8 cellular contexts compared by ENCODE assay signal in the genomic region with DNA sequence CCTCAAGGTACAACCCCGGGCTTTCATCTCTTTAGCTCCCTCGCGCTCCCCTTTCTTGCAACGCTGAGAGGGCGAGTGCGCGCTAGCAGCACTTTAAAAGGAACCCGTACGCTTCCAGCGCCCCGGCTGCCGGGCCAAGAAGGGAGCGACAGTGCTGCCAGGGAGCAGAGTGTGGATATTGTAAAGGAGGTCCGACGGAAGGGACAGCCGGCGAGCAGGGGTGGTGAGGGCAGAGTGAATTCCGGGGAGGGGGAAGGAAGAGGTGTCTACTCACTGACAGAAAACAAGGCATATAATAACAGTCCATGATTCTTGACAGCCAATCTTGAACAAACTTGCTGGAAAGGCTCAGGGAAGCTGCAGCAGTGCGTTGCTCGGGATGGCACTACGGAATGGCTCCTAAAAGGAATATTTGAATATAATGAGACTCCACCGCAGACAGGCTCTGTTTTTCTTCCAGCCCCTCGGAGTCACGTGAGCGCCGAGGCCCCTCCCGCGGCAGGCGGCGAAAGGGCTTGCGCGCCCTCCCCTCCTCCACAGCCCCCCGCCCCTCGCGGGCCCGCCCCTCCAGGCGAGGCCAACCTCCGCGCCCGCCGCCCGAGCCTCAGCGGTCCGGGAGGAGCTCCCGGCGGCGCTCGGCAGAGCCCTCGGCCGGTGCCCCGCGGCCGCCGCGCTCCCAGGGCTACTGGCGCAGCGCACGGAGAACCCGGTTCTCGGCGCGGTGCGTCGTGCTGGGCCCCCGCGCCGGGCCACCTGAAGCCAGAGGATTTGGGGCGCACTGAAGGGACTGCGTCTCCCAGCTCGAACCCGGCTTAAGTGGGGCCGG. TPM values are rescaled to one million over a fixed set of nuclear protein-coding genes. Genes with fewer than 3 reads are reported as not detected.
DNase-seq lines count a peak whose midpoint lies in the region; ATAC-seq and TF ChIP-seq lines count a peak whose summit lies in the region.

No MANE protein-coding gene starts in this region.

- H3K27ac ChIP-seq in body of pancreas = peak overlapping the region; percentile 17 to 74 (median 60)
- H3K27ac ChIP-seq in prostate gland = peak overlapping the region; percentile 85 to 87

- H3K36me3 ChIP-seq in body of pancreas (replicated peaks in 1 of 2; ENCODE audit: insufficient read depth in 1 of 2, low read depth in 2 of 2) (no peaks in the 10 kb centered on the region), prostate gland (no peaks in the 10 kb centered on the region)

- H3K4me3 ChIP-seq in body of pancreas = peak overlapping the region; percentile 33 to 36
- peak overlapping the region; percentile 50 to 56 for H3K4me3 ChIP-seq in prostate gland

- TF ChIP-seq CTCF in body of pancreas (IDR thresholded peaks at IDR 0.05) = no peak
- TF ChIP-seq CTCF in prostate gland (IDR thresholded peaks at IDR 0.05) = no peak

- H3K4me1 ChIP-seq in body of pancreas (peaks cover 48% of the 10 kb centered on the region), prostate gland (replicated peaks) (no peaks in the 10 kb centered on the region)

- ATAC-seq in body of pancreas = peak; percentile 80
- no peak for ATAC-seq in GM19324 (IDR thresholded peaks at IDR 0.05; ENCODE audit: low FRiP score, unreplicated experiment)
- ATAC-seq in GM18858 (IDR thresholded peaks at IDR 0.05; ENCODE audit: unreplicated experiment) = no peak

- TF ChIP-seq POLR2A in body of pancreas (IDR thresholded peaks at IDR 0.05) = peak; percentile 37 to 68 (median 56)
- TF ChIP-seq POLR2A in prostate gland (IDR thresholded peaks at IDR 0.05) = peak; percentile 89

- H3K27me3 ChIP-seq in body of pancreas (peaks cover 0 to 18% of the 10 kb centered on the region in 2 donors), prostate gland (replicated peaks; ENCODE audit: insufficient read depth) (no peaks in the 10 kb centered on the region)

- intact Hi-C loops in body of pancreas (cut with DNase I) (no loop called here), prostate gland (cut with DNase I) (loop anchor here (5.0 to 10.0 kb wide), 2 partner anchors 394 to 658 kb away; no protein-coding TSS in a partner anchor)

- WGBS in body of pancreas, 2 donors = 1 to 2% methylated on average over 18 to 69 of the region's 72 CpGs
- WGBS in prostate gland = under 1% methylated on average over 59 of the region's 72 CpGs

- DNase-seq in stimulated activated CD4-positive, alpha-beta T cell treated with anti-CD3 and anti-CD28 coated beads, Interleukin-15, amount 100 ng/mL, for 24 hours = peak; percentile 57
- DNase-seq in stimulated activated CD4-positive, alpha-beta T cell treated with anti-CD3 and anti-CD28 coated beads, Interleukin-2, amount 100 ng/mL, for 48 hours = no peak
- DNase-seq in NCI-H2227 treated with DMSO at 0.1 percent for 48 hours (lab: John Stamatoyannopoulos, UW) (peak; percentile 33), body of pancreas (peak; percentile 63 to 79 (median 76)), hypothalamus (lab: John Stamatoyannopoulos, UW) (peak in 34 of 51 donors; percentile 9 to 71 (median 45)), prostate gland (ENCODE audit: low spot score) (peak; percentile 83)

- no peaks in the 10 kb centered on the region for H3K9me3 ChIP-seq in body of pancreas
- no peaks in the 10 kb centered on the region for H3K9me3 ChIP-seq in prostate gland

RNA-seq across cellular contexts. Expression of a gene that starts 3.4 kb away (rescaled TPM):
- 1 to 10 TPM; 5.9 to 8.3 TPM for total RNA-seq in body of pancreas
- 10 to 100 TPM in 1 of 2 donors, 1 to 10 TPM in 1; 8.8 to 11.2 TPM for total RNA-seq in prostate gland

Comparison
In these comparisons a context has a peak if more than half of its experiments do, and no peak if none do; other contexts are left out.
1. DNase-seq: peak in stimulated activated CD4-positive, alpha-beta T cell treated with anti-CD3 and anti-CD28 coated beads, Interleukin-15, amount 100 ng/mL, for 24 hours (single experiment), NCI-H2227 treated with DMSO at 0.1 percent for 48 hours (single experiment), body of pancreas (4 of 4), hypothalamus (34 of 51) and prostate gland (single experiment); none in stimulated activated CD4-positive, alpha-beta T cell treated with anti-CD3 and anti-CD28 coated beads, Interleukin-2, amount 100 ng/mL, for 48 hours (0 of 2).